25 cellular contexts compared by ENCODE assay signal in the genomic region with DNA sequence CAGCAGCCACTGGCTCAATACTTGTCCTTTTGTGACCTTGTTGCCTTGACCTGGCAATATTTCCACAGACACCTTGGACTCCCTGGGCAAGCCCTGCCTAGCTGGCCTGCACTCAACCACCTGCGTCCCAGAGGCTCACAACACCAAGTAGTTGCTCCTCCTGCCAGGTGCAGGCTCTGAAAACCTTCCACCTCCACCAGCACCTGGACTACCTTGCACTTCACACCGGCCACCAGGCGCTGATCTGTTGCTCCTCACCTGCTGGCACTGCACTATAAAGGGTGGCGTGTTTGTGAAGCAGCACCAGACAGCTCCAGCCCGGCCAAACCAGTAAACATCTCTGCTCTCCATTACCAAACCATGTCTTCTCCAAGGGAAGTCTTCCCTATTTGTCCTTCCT.
DNase-seq lines count a peak whose midpoint lies in the region; ATAC-seq and TF ChIP-seq lines count a peak whose summit lies in the region.
"Had no signal": no experiment of that assay in that cellular context is flagged by ENCODE, and none has a peak within 500 bp of the region (broad histone marks: within the 10 kb centered on the region; RNA-seq: fewer than 3 reads in every experiment).

No MANE protein-coding gene starts in this region.

- no peaks in the 10 kb centered on the region for H3K36me3 ChIP-seq in GM23338 (ENCODE audit: insufficient read depth)
- H3K36me3 ChIP-seq in OCI-LY7 (ENCODE audit: insufficient read depth, low read length): no peaks in the 10 kb centered on the region; the same call in 1 of the 2 replicates
- no peaks in the 10 kb centered on the region for H3K36me3 ChIP-seq in SK-N-SH (replicated peaks in 1 of 2; ENCODE audit: control insufficient read depth in 1 of 2, insufficient read depth in 2 of 2, low read length in 1 of 2)
- H3K36me3 ChIP-seq: gastrocnemius medialis had no signal

- H3K27me3 ChIP-seq in GM23338 (ENCODE audit: insufficient read depth) (no peaks in the 10 kb centered on the region), SK-N-SH (ENCODE audit: insufficient read depth) (no peaks in the 10 kb centered on the region)
- H3K27me3 ChIP-seq: gastrocnemius medialis, hepatocyte had no signal

- no peak overlapping the region for H2AFZ ChIP-seq in GM23338
- no peak overlapping the region for H2AFZ ChIP-seq in OCI-LY7 (ENCODE audit: low read length)
- H2AFZ ChIP-seq in SK-N-SH (ENCODE audit: low read depth): no peak overlapping the region
- H2AFZ ChIP-seq: hepatocyte had no signal

- TF ChIP-seq EP300 in SK-N-SH (IDR thresholded peaks at IDR 0.05; ENCODE audit: borderline replicate concordance in 1 of 2, low read depth in 1 of 2, low read length in 1 of 2): no peak

- no TSS peak for BruUV-seq in OCI-LY7 (replicated peaks; lab: Mats Ljungman, UMichigan)

- no peak overlapping the region for H3K4me3 Mint-ChIP-seq in GM23338
- no peak overlapping the region for H3K4me3 Mint-ChIP-seq in stimulated activated memory B cell treated with anti-CD40 and anti-IgM and Interleukin-4, amounts not matched to agents 10 μg/mL and 1 μg/mL and 100 μg/mL, for 72 hours
- H3K4me3 Mint-ChIP-seq: activated naive CD8-positive, alpha-beta T cell treated with anti-CD3 and anti-CD28 coated beads, Interleukin-2, amount 50 U/mL, for 24 hours; activated T-cell treated with anti-CD3 and anti-CD28 coated beads, Interleukin-2, amount 50 U/mL, for 4 hours; CD4-positive, alpha-beta memory T cell; dendritic cell treated with granulocyte-macrophage colony-stimulating factor and Interleukin-4, amounts not matched to agents 40 ng/mL and 50 ng/mL, for 4 days; T-helper 2 cell treated with Interferon-gamma antibody and Interleukin-4, amounts not matched to agents 5 μg/mL and 100 μg/mL, for 36 hours had no signal

- peaks cover 12% of the 10 kb centered on the region; the same call in 1 of the 2 replicates for H3K9me3 ChIP-seq in OCI-LY7 (ENCODE audit: low read length)
- no peaks in the 10 kb centered on the region for H3K9me3 ChIP-seq in SK-N-SH
- H3K9me3 ChIP-seq: gastrocnemius medialis had no signal

- no peaks in the 10 kb centered on the region for H3K9me2 ChIP-seq in GM23338 (ENCODE audit: insufficient read depth)
- no peaks in the 10 kb centered on the region for H3K9me2 ChIP-seq in OCI-LY7 (ENCODE audit: insufficient read depth, low read length)
- H3K9me2 ChIP-seq in SK-N-SH: no peaks in the 10 kb centered on the region

- H3K27ac ChIP-seq in GM23338 (ENCODE audit: low read depth) (no peak overlapping the region), OCI-LY7 (ENCODE audit: low read depth, low read length, poor library complexity, severe bottlenecking) (peak overlapping the region; percentile 19), SK-N-SH (ENCODE audit: low read depth in 2 of 2, low read length in 1 of 2) (no peak overlapping the region)
- H3K27ac ChIP-seq: gastrocnemius medialis, hepatocyte, HL-60, VCaP had no signal

- H3K4me3 ChIP-seq in GM23338 (no peak overlapping the region), OCI-LY7 (ENCODE audit: low read depth, low read length, poor library complexity, severe bottlenecking) (no peak overlapping the region), SK-N-SH (ENCODE audit: low read depth in 2 of 2, low read length in 1 of 2) (no peak overlapping the region)
- H3K4me3 ChIP-seq: gastrocnemius medialis, hepatocyte had no signal

- no peaks in the 10 kb centered on the region for H3K4me1 Mint-ChIP-seq in GM23338
- peaks cover 7% of the 10 kb centered on the region for H3K4me1 Mint-ChIP-seq in stimulated activated memory B cell treated with anti-CD40 and anti-IgM and Interleukin-4, amounts not matched to agents 10 μg/mL and 1 μg/mL and 100 μg/mL, for 72 hours
- H3K4me1 Mint-ChIP-seq: CD4-positive, alpha-beta memory T cell had no signal

- no peak; the same call in 2 of the 3 replicates for ATAC-seq in GM23338
- ATAC-seq in stimulated activated memory B cell treated with anti-CD40 and anti-IgM and Interleukin-4, amounts not matched to agents 10 μg/mL and 1 μg/mL and 100 μg/mL, for 72 hours: peak; percentile 47
- ATAC-seq: activated naive CD8-positive, alpha-beta T cell treated with anti-CD3 and anti-CD28 coated beads, Interleukin-2, amount 50 U/mL, for 24 hours; activated T-cell treated with anti-CD3 and anti-CD28 coated beads, Interleukin-2, amount 50 U/mL, for 4 hours; gastrocnemius medialis; sciatic nerve had no signal

- peak; percentile 27 for DNase-seq in NCI-H2107 treated with DMSO at 0.1 percent for 48 hours (lab: John Stamatoyannopoulos, UW; ENCODE audit: unreplicated experiment)
- no peak for DNase-seq in NCI-H2107 (lab: John Stamatoyannopoulos, UW)
- no peak for DNase-seq in GM23338 (ENCODE audit: low spot score)
- DNase-seq in OCI-LY7 (ENCODE audit: low spot score): peak; percentile 74
- DNase-seq in NCI-H345 (lab: John Stamatoyannopoulos, UW): no peak
- DNase-seq in SK-N-SH: no peak
- DNase-seq in activated CD8-positive, alpha-beta memory T cell treated with anti-CD3 and anti-CD28 coated beads for 24 hours: no peak
- DNase-seq: activated CD4-positive, alpha-beta T cell treated with anti-CD3 and anti-CD28 coated beads for 48 hours; activated naive CD8-positive, alpha-beta T cell treated with anti-CD3 and anti-CD28 coated beads, Interleukin-2, amount 50 U/mL, for 24 hours; activated T-cell treated with anti-CD3 and anti-CD28 coated beads, Interleukin-2, amount 50 U/mL, for 4 hours; CD4-positive, alpha-beta memory T cell; central memory CD4-positive, alpha-beta T cell; DMS79; gastrocnemius medialis; mesendoderm; NCI-H187 treated with DMSO at 0.1 percent for 48 hours; NCI-H524 treated with DMSO at 0.1 percent for 48 hours; stimulated activated naive CD4-positive, alpha-beta T cell treated with Interleukin-2 at 50 U/mL for 16 hours had no signal

- CTCF ChIA-PET in OCI-LY7 (lab: Charles Lee; ENCODE audit: unreplicated experiment) (interaction anchor here (1.3 kb wide), 1 partner anchor 177 kb away, joined by 3 read pairs; no protein-coding TSS in a partner anchor), SK-N-SH (lab: Yijun Ruan, JAX) (interaction anchor here (0.6 to 2.1 kb wide), 4 partner anchors 9 to 328 kb away, joined by 3 to 5 read pairs (median 4); no protein-coding TSS in a partner anchor)

- no peak for TF ChIP-seq RAD21 in SK-N-SH (IDR thresholded peaks at IDR 0.05; ENCODE audit: low read length)

- intact Hi-C loops in OCI-LY7 (cut with micrococcal nuclease; ENCODE audit: unreplicated experiment): loop anchor here (10.0 kb wide), 1 partner anchor 590 kb away; no protein-coding TSS in a partner anchor

- H3K36me3 Mint-ChIP-seq in GM23338 (ENCODE audit: low read depth): no peaks in the 10 kb centered on the region; the same call in 2 of the 3 replicates
- H3K36me3 Mint-ChIP-seq in stimulated activated memory B cell treated with anti-CD40 and anti-IgM and Interleukin-4, amounts not matched to agents 10 μg/mL and 1 μg/mL and 100 μg/mL, for 72 hours: no peaks in the 10 kb centered on the region
- H3K36me3 Mint-ChIP-seq: CD4-positive, alpha-beta memory T cell had no signal

- POLR2A ChIA-PET in OCI-LY7 (lab: Charles Lee) (interaction anchor here (0.8 to 1.5 kb wide), 8 partner anchors 9 to 138 kb away, joined by 3 to 6 read pairs (median 4); no protein-coding TSS in a partner anchor), SK-N-SH (lab: Yijun Ruan, JAX) (no interaction called here)

- H3K4me2 ChIP-seq in GM23338 (no peak overlapping the region), OCI-LY7 (ENCODE audit: low read length) (peak overlapping the region; percentile 48), SK-N-SH (no peak overlapping the region)
- H3K4me2 ChIP-seq: hepatocyte had no signal

- H3K9me3 Mint-ChIP-seq in GM23338: no peaks in the 10 kb centered on the region
- H3K9me3 Mint-ChIP-seq in stimulated activated memory B cell treated with anti-CD40 and anti-IgM and Interleukin-4, amounts not matched to agents 10 μg/mL and 1 μg/mL and 100 μg/mL, for 72 hours: peaks cover 2% of the 10 kb centered on the region
- H3K9me3 Mint-ChIP-seq: dendritic cell treated with granulocyte-macrophage colony-stimulating factor and Interleukin-4, amounts not matched to agents 40 ng/mL and 50 ng/mL, for 4 days had no signal

- H4K20me1 ChIP-seq in GM23338 (replicated peaks; ENCODE audit: insufficient read depth): no peaks in the 10 kb centered on the region
- H4K20me1 ChIP-seq in OCI-LY7 (ENCODE audit: insufficient read depth, low read length): no peaks in the 10 kb centered on the region
- no peaks in the 10 kb centered on the region for H4K20me1 ChIP-seq in SK-N-SH (ENCODE audit: insufficient read depth)

- H3K9ac ChIP-seq in SK-N-SH: no peak overlapping the region

- H3K4me1 ChIP-seq in GM23338 (ENCODE audit: insufficient read depth): no peaks in the 10 kb centered on the region
- peaks cover 48% of the 10 kb centered on the region for H3K4me1 ChIP-seq in OCI-LY7 (ENCODE audit: insufficient read depth, low read length, poor library complexity, severe bottlenecking)
- peaks cover 0 to 4% of the 10 kb centered on the region in 2 experiments; a peak in 2 of 4 replicates for H3K4me1 ChIP-seq in SK-N-SH (ENCODE audit: control insufficient read depth in 1 of 2, insufficient read depth in 2 of 2, low read depth in 1 of 2, low read length in 1 of 2)
- H3K4me1 ChIP-seq: gastrocnemius medialis had no signal

- H3K79me2 ChIP-seq in GM23338 (replicated peaks; ENCODE audit: insufficient read depth) (no peaks in the 10 kb centered on the region), OCI-LY7 (ENCODE audit: insufficient read depth, low read depth, low read length) (no peaks in the 10 kb centered on the region), SK-N-SH (ENCODE audit: insufficient read depth) (no peaks in the 10 kb centered on the region)
- H3K79me2 ChIP-seq: hepatocyte had no signal

- H3F3A ChIP-seq in GM23338 (replicated peaks; ENCODE audit: low read depth) (no peaks in the 10 kb centered on the region), SK-N-SH (replicated peaks; ENCODE audit: insufficient read depth) (no peaks in the 10 kb centered on the region)

- peaks cover 2% of the 10 kb centered on the region for H3K27me3 Mint-ChIP-seq in GM23338 (ENCODE audit: insufficient read depth, low read depth, poor library complexity)
- H3K27me3 Mint-ChIP-seq in stimulated activated memory B cell treated with anti-CD40 and anti-IgM and Interleukin-4, amounts not matched to agents 10 μg/mL and 1 μg/mL and 100 μg/mL, for 72 hours: no peaks in the 10 kb centered on the region
- H3K27me3 Mint-ChIP-seq: activated naive CD8-positive, alpha-beta T cell treated with anti-CD3 and anti-CD28 coated beads, Interleukin-2, amount 50 U/mL, for 24 hours; CD4-positive, alpha-beta memory T cell; dendritic cell treated with granulocyte-macrophage colony-stimulating factor and Interleukin-4, amounts not matched to agents 40 ng/mL and 50 ng/mL, for 4 days had no signal

- TF ChIP-seq CTCF in GM23338 (conservative IDR thresholded peaks at IDR 0.05; ENCODE audit: low read depth in 2 of 2) (no peak), OCI-LY7 (conservative IDR thresholded peaks at IDR 0.05; ENCODE audit: low read length) (no peak), SK-N-SH (IDR thresholded peaks at IDR 0.05) (no peak)

- WGBS in SK-N-SH (ENCODE audit: low lambda C conversion rate): 44% methylated on average over 5 of the region's 5 CpGs

- H3K27ac Mint-ChIP-seq in GM23338: 0 out of 2 replicates have a peak overlapping the region, but pooled peaks have one; percentile 20
- H3K27ac Mint-ChIP-seq in stimulated activated memory B cell treated with anti-CD40 and anti-IgM and Interleukin-4, amounts not matched to agents 10 μg/mL and 1 μg/mL and 100 μg/mL, for 72 hours: no peak overlapping the region
- H3K27ac Mint-ChIP-seq: activated naive CD8-positive, alpha-beta T cell treated with anti-CD3 and anti-CD28 coated beads, Interleukin-2, amount 50 U/mL, for 24 hours; CD4-positive, alpha-beta memory T cell; dendritic cell treated with granulocyte-macrophage colony-stimulating factor and Interleukin-4, amounts not matched to agents 40 ng/mL and 50 ng/mL, for 4 days; T-helper 2 cell treated with Interferon-gamma antibody and Interleukin-4, amounts not matched to agents 5 μg/mL and 100 μg/mL, for 36 hours had no signal

Comparison
In these comparisons a context has a peak if more than half of its experiments do, and no peak if none do; other contexts are left out.
1. DNase-seq: peak in NCI-H2107 treated with DMSO at 0.1 percent for 48 hours (single experiment) and OCI-LY7 (single experiment); none in NCI-H2107 (single experiment), GM23338 (single experiment), NCI-H345 (single experiment), SK-N-SH (single experiment) and activated CD8-positive, alpha-beta memory T cell treated with anti-CD3 and anti-CD28 coated beads for 24 hours (single experiment).